Comparison of ENCODE assay signal across 1 cellular context in genomic region chr4:107999932-108000539, GRCh38.
TF ChIP-seq lines count a peak whose summit lies in the region.

No MANE protein-coding gene starts in this region.

TF ChIP-seq in K562, 482 proteins besides CTCF, POLR2A, EP300 and RAD21 (continued from another document and continues in another):
- TF ChIP-seq ZNF398 (CRISPR knock-in tag; IDR thresholded peaks at IDR 0.05) (no peak), ELK3 (CRISPR knock-in tag; IDR thresholded peaks at IDR 0.05) (no peak), CBX5 (IDR thresholded peaks at IDR 0.05; ENCODE audit: borderline replicate concordance, low read depth) (no peak), PRPF4 (IDR thresholded peaks at IDR 0.05; ENCODE audit: insufficient read depth, low read depth, low read length, poor library complexity, severe bottlenecking) (no peak), WHSC1 (IDR thresholded peaks at IDR 0.05; ENCODE audit: low read length) (no peak), PTBP1 (IDR thresholded peaks at IDR 0.05; ENCODE audit: low read depth, low read length) (no peak), TEAD4 (IDR thresholded peaks at IDR 0.05; ENCODE audit: low read length) (no peak), TEAD4 (CRISPR knock-in tag; IDR thresholded peaks at IDR 0.05; ENCODE audit: borderline replicate concordance) (no peak), FIP1L1 (IDR thresholded peaks at IDR 0.05; ENCODE audit: low read depth, low read length, poor library complexity, severe bottlenecking) (no peak), POLR2AphosphoS5 (IDR thresholded peaks at IDR 0.05; ENCODE audit: control insufficient read depth, insufficient read depth, low read depth, low read length) (no peak), MLX (CRISPR knock-in tag; conservative IDR thresholded peaks at IDR 0.05) (no peak), POLR3G (IDR thresholded peaks at IDR 0.05; ENCODE audit: extremely low read depth, insufficient read length, insufficient replicate concordance) (no peak), ZNF561 (CRISPR knock-in tag; conservative IDR thresholded peaks at IDR 0.05) (no peak), MEIS2 (IDR thresholded peaks at IDR 0.05; ENCODE audit: partially characterized antibody) (peak; percentile 48), E2F5 (CRISPR knock-in tag; IDR thresholded peaks at IDR 0.05) (no peak), NR4A1 (CRISPR knock-in tag; IDR thresholded peaks at IDR 0.05) (no peak), NR4A1 (tag; IDR thresholded peaks at IDR 0.05) (no peak), ZBTB12 (CRISPR knock-in tag; IDR thresholded peaks at IDR 0.05) (no peak), ZNF165 (CRISPR knock-in tag; IDR thresholded peaks at IDR 0.05; ENCODE audit: borderline replicate concordance) (no peak), SMAD4 (CRISPR knock-in tag; conservative IDR thresholded peaks at IDR 0.05) (0 out of 2 replicates have a peak, but pooled peaks have one; percentile 15), ETV5 (CRISPR knock-in tag; IDR thresholded peaks at IDR 0.05; ENCODE audit: low read depth) (no peak), ZFP36 (IDR thresholded peaks at IDR 0.05; ENCODE audit: low read depth, low read length, partially characterized antibody) (no peak), ZNF280A (IDR thresholded peaks at IDR 0.05; ENCODE audit: low read depth, partially characterized antibody) (no peak), ZNF134 (CRISPR knock-in tag; conservative IDR thresholded peaks at IDR 0.05) (no peak), HMG20B (CRISPR knock-in tag; IDR thresholded peaks at IDR 0.05) (no peak), FOXA1 (IDR thresholded peaks at IDR 0.05; ENCODE audit: borderline replicate concordance) (no peak), NKRF (IDR thresholded peaks at IDR 0.05; ENCODE audit: borderline replicate concordance) (no peak), FOSL1 (tag; conservative IDR thresholded peaks at IDR 0.05) (0 out of 2 replicates have a peak, but pooled peaks have one; percentile 15), SP1 (CRISPR knock-in tag; IDR thresholded peaks at IDR 0.05) (no peak), USF1 (CRISPR knock-in tag; IDR thresholded peaks at IDR 0.05) (no peak), ZFP30 (CRISPR knock-in tag; IDR thresholded peaks at IDR 0.05; ENCODE audit: borderline replicate concordance) (no peak), ZNF384 (IDR thresholded peaks at IDR 0.05; ENCODE audit: low read depth, low read length) (no peak), MAFG (tag; conservative IDR thresholded peaks at IDR 0.05) (no peak), BCOR (IDR thresholded peaks at IDR 0.05) (no peak), ZNF707 (CRISPR knock-in tag; conservative IDR thresholded peaks at IDR 0.05) (no peak), RFX5 (IDR thresholded peaks at IDR 0.05; ENCODE audit: low read depth, low read length) (no peak), ZNF740 (CRISPR knock-in tag; IDR thresholded peaks at IDR 0.05) (no peak), ZNF740 (tag; IDR thresholded peaks at IDR 0.05) (no peak), NR2C2 (CRISPR knock-in tag; IDR thresholded peaks at IDR 0.05) (no peak), NR2C2 (tag; IDR thresholded peaks at IDR 0.05) (no peak), THAP7 (CRISPR knock-in tag; IDR thresholded peaks at IDR 0.05) (no peak), HNRNPK (IDR thresholded peaks at IDR 0.05; ENCODE audit: low read depth, low read length, poor library complexity, severe bottlenecking) (no peak), TRIM25 (IDR thresholded peaks at IDR 0.05; ENCODE audit: borderline replicate concordance) (no peak), TRIM24 (IDR thresholded peaks at IDR 0.05) (peak; percentile 68 to 84; a peak in 2 of 4 replicates), ILF3 (IDR thresholded peaks at IDR 0.05; ENCODE audit: borderline replicate concordance) (no peak), EZH2 (IDR thresholded peaks at IDR 0.05; ENCODE audit: borderline replicate concordance, low read depth, low read length) (no peak), ZNF274 (IDR thresholded peaks at IDR 0.05; ENCODE audit: borderline replicate concordance, low read depth, low read length) (no peak), JUN (IDR thresholded peaks at IDR 0.05; ENCODE audit: borderline replicate concordance, low read depth, low read length) (peak; percentile 32; the same call in 1 of the 2 replicates), JUN (CRISPR knock-in tag; IDR thresholded peaks at IDR 0.05; ENCODE audit: borderline replicate concordance) (no peak), PBX2 (CRISPR knock-in tag; IDR thresholded peaks at IDR 0.05; ENCODE audit: low read depth) (no peak), PBX2 (tag; conservative IDR thresholded peaks at IDR 0.05; ENCODE audit: low read depth) (no peak), ZEB2 (IDR thresholded peaks at IDR 0.05) (peak; percentile 63), MEF2A (IDR thresholded peaks at IDR 0.05; ENCODE audit: control insufficient read depth, low read depth, low read length) (no peak), TGIF2 (CRISPR knock-in tag; IDR thresholded peaks at IDR 0.05) (no peak), TAF15 (IDR thresholded peaks at IDR 0.05; ENCODE audit: low read depth, low read length) (no peak), ZKSCAN1 (IDR thresholded peaks at IDR 0.05; ENCODE audit: low read depth, low read length) (no peak)
